Comparison of ENCODE assay signal across 12 cellular contexts in the genomic region with DNA sequence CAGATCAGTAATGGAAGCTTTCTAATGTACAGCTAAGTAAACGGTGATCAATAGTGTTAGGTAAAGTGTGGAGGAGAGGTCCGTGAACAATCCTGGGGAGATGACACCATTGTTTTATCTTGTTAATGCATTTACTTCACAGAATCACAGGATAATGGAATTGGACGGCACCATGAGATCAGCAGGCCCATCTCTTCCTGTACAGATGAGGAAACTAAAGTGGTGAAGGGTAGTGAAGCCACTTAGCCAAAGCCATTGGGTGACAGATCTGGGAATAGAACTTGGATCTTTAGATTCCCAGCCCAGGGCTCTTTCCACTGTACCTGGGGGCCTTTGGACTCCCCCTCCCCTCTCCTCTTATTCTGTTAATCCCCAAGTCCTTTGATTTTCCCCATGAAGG. TPM values are rescaled to one million over a fixed set of nuclear protein-coding genes. Genes with fewer than 3 reads are reported as not detected.
DNase-seq lines count a peak whose midpoint lies in the region; ATAC-seq and TF ChIP-seq lines count a peak whose summit lies in the region.
"Had no signal": no experiment of that assay in that cellular context is flagged by ENCODE, and none has a peak within 500 bp of the region (broad histone marks: within the 10 kb centered on the region; RNA-seq: fewer than 3 reads in every experiment).

No MANE protein-coding gene starts in this region.

- no peaks in the 10 kb centered on the region for H3K36me3 ChIP-seq in fibroblast of lung (ENCODE audit: control insufficient read depth, insufficient read depth, low read length)
- H3K36me3 ChIP-seq: WERI-Rb-1 had no signal

- H3K27me3 ChIP-seq in fibroblast of lung (ENCODE audit: control insufficient read depth, insufficient read depth, low read length), result no peaks in the 10 kb centered on the region
- H3K27me3 ChIP-seq: testis had no signal

- CTCF ChIA-PET in activated naive CD4-positive, alpha-beta T cell treated with anti-CD3 and anti-CD28 coated beads for 36 hours (lab: Charles Lee), result interaction anchor here (0.7 to 4.7 kb wide), 2 partner anchors 50 to 264 kb away, joined by 3 to 28 read pairs; no protein-coding TSS in a partner anchor

- no peaks in the 10 kb centered on the region for H3K9me3 ChIP-seq in fibroblast of lung (ENCODE audit: control insufficient read depth, insufficient read depth, low read depth, low read length)
- H3K9me3 ChIP-seq: testis had no signal

- no peak overlapping the region for H3K4me2 ChIP-seq in fibroblast of lung (ENCODE audit: extremely low read depth, insufficient read depth, low read length)

- no peak overlapping the region for H2AFZ ChIP-seq in fibroblast of lung (ENCODE audit: low read length)

- H3K27ac ChIP-seq in fibroblast of lung (ENCODE audit: insufficient read depth, low read length), result peak overlapping the region; percentile 93
- H3K27ac ChIP-seq: testis, WERI-Rb-1 had no signal

- peaks cover 70% of the 10 kb centered on the region for H3K4me1 Mint-ChIP-seq in activated naive CD4-positive, alpha-beta T cell treated with anti-CD3 and anti-CD28 coated beads for 36 hours (ENCODE audit: low read depth)
- H3K4me1 Mint-ChIP-seq in activated T-helper 17 cell treated with anti-CD3 and anti-CD28 coated beads, Interleukin-2, amount 50 U/mL, for 72 hours, result peaks cover 57% of the 10 kb centered on the region
- H3K4me1 Mint-ChIP-seq in stimulated activated naive CD8-positive, alpha-beta T cell treated with anti-CD3 and anti-CD28 coated beads, Interleukin-15, amount 100 ng/mL, for 72 hours, result peaks cover 80% of the 10 kb centered on the region

- H4K20me1 ChIP-seq in fibroblast of lung (ENCODE audit: control insufficient read depth, extremely low read depth, insufficient read depth, low read length), result no peaks in the 10 kb centered on the region

- no peaks in the 10 kb centered on the region for H3K36me3 Mint-ChIP-seq in activated naive CD4-positive, alpha-beta T cell treated with anti-CD3 and anti-CD28 coated beads for 36 hours (ENCODE audit: low read depth)
- H3K36me3 Mint-ChIP-seq in activated T-helper 17 cell treated with anti-CD3 and anti-CD28 coated beads, Interleukin-2, amount 50 U/mL, for 72 hours (ENCODE audit: low read depth), result peaks cover 19% of the 10 kb centered on the region
- H3K36me3 Mint-ChIP-seq: naive thymus-derived CD8-positive, alpha-beta T cell had no signal

- no peak overlapping the region for H3K9ac ChIP-seq in fibroblast of lung (ENCODE audit: insufficient read depth, low read length)

- no peak for DNase-seq in activated naive CD4-positive, alpha-beta T cell treated with anti-CD3 and anti-CD28 coated beads for 36 hours
- DNase-seq in activated naive CD4-positive, alpha-beta T cell (lab: John Stamatoyannopoulos, UW), result no peak
- DNase-seq in fibroblast of lung (ENCODE audit: low read depth in 2 of 2), result no peak
- DNase-seq in stimulated activated naive CD8-positive, alpha-beta T cell treated with anti-CD3 and anti-CD28 coated beads, Interleukin-15, amount 100 ng/mL, for 72 hours, result no peak
- DNase-seq in HCEC 1CT, result no peak
- DNase-seq: naive thymus-derived CD8-positive, alpha-beta T cell; testis; WERI-Rb-1 had no signal

- intact Hi-C loops in activated naive CD4-positive, alpha-beta T cell treated with anti-CD3 and anti-CD28 coated beads for 36 hours (cut with micrococcal nuclease), result no loop called here

- H3K27me3 Mint-ChIP-seq in activated naive CD4-positive, alpha-beta T cell treated with anti-CD3 and anti-CD28 coated beads for 36 hours (ENCODE audit: low read depth), result no peaks in the 10 kb centered on the region
- no peaks in the 10 kb centered on the region for H3K27me3 Mint-ChIP-seq in activated T-helper 17 cell treated with anti-CD3 and anti-CD28 coated beads, Interleukin-2, amount 50 U/mL, for 72 hours
- no peaks in the 10 kb centered on the region for H3K27me3 Mint-ChIP-seq in stimulated activated naive CD8-positive, alpha-beta T cell treated with anti-CD3 and anti-CD28 coated beads, Interleukin-15, amount 100 ng/mL, for 72 hours
- H3K27me3 Mint-ChIP-seq: naive thymus-derived CD8-positive, alpha-beta T cell had no signal

- no peak for ATAC-seq in activated T-helper 17 cell treated with anti-CD3 and anti-CD28 coated beads, Interleukin-2, amount 50 U/mL, for 72 hours (replicated peaks)
- ATAC-seq in stimulated activated naive CD8-positive, alpha-beta T cell treated with anti-CD3 and anti-CD28 coated beads, Interleukin-15, amount 100 ng/mL, for 72 hours, result no peak
- no peak for ATAC-seq in GM21717 (IDR thresholded peaks at IDR 0.05; ENCODE audit: unreplicated experiment)
- no peak for ATAC-seq in HG03571 (IDR thresholded peaks at IDR 0.05; ENCODE audit: unreplicated experiment)
- ATAC-seq: naive thymus-derived CD8-positive, alpha-beta T cell had no signal

- peak overlapping the region; percentile 97 for H3K27ac Mint-ChIP-seq in activated naive CD4-positive, alpha-beta T cell treated with anti-CD3 and anti-CD28 coated beads for 36 hours
- peak overlapping the region; percentile 95 for H3K27ac Mint-ChIP-seq in activated T-helper 17 cell treated with anti-CD3 and anti-CD28 coated beads, Interleukin-2, amount 50 U/mL, for 72 hours
- H3K27ac Mint-ChIP-seq in stimulated activated naive CD8-positive, alpha-beta T cell treated with anti-CD3 and anti-CD28 coated beads, Interleukin-15, amount 100 ng/mL, for 72 hours, result peak overlapping the region; percentile 97 to 99

- H3K4me1 ChIP-seq in fibroblast of lung (ENCODE audit: control insufficient read depth, extremely low read depth, insufficient read depth, low read length), result peaks cover 18% of the 10 kb centered on the region

- H3K9me3 Mint-ChIP-seq in activated naive CD4-positive, alpha-beta T cell treated with anti-CD3 and anti-CD28 coated beads for 36 hours, result peaks cover 2% of the 10 kb centered on the region
- H3K9me3 Mint-ChIP-seq in activated T-helper 17 cell treated with anti-CD3 and anti-CD28 coated beads, Interleukin-2, amount 50 U/mL, for 72 hours, result peaks cover 3% of the 10 kb centered on the region
- peaks cover 7 to 10% of the 10 kb centered on the region in 2 donors for H3K9me3 Mint-ChIP-seq in stimulated activated naive CD8-positive, alpha-beta T cell treated with anti-CD3 and anti-CD28 coated beads, Interleukin-15, amount 100 ng/mL, for 72 hours
- H3K9me3 Mint-ChIP-seq: naive thymus-derived CD8-positive, alpha-beta T cell had no signal

- H3K79me2 ChIP-seq in fibroblast of lung (ENCODE audit: control insufficient read depth, insufficient read depth, low read length), result no peaks in the 10 kb centered on the region

- H3K4me3 ChIP-seq in fibroblast of lung (replicated peaks in 1 of 4; ENCODE audit: control extremely low read depth in 1 of 4, insufficient read depth in 1 of 4, low read depth in 3 of 4, low read length in 4 of 4), result no peak overlapping the region
- H3K4me3 ChIP-seq: skin epidermis, testis had no signal

- no peak for TF ChIP-seq CTCF in fibroblast of lung (conservative IDR thresholded peaks at IDR 0.05 in 1 of 2, IDR thresholded peaks at IDR 0.05 in 1 of 2; ENCODE audit: low read depth in 1 of 2, low read length in 2 of 2)

- no peak overlapping the region for H3K4me3 Mint-ChIP-seq in activated naive CD4-positive, alpha-beta T cell treated with anti-CD3 and anti-CD28 coated beads for 36 hours
- H3K4me3 Mint-ChIP-seq in activated T-helper 17 cell treated with anti-CD3 and anti-CD28 coated beads, Interleukin-2, amount 50 U/mL, for 72 hours, result peak overlapping the region; percentile 78
- H3K4me3 Mint-ChIP-seq in stimulated activated naive CD8-positive, alpha-beta T cell treated with anti-CD3 and anti-CD28 coated beads, Interleukin-15, amount 100 ng/mL, for 72 hours, result peak overlapping the region in 1 of 2 donors; percentile 27

RNA-seq across cellular contexts. Expression of gene IER3, which starts 26.2 kb away (rescaled TPM):
- 10 to 100 TPM; 32.2 to 34.0 TPM for total RNA-seq in activated naive CD4-positive, alpha-beta T cell treated with anti-CD3 and anti-CD28 coated beads for 36 hours
- total RNA-seq in activated T-helper 17 cell treated with anti-CD3 and anti-CD28 coated beads, Interleukin-2, amount 50 U/mL, for 72 hours, result 100 to 1,000 TPM in 1 of 2 donors, 10 to 100 TPM in 1; 55.6 to 617 TPM
- 42.9 and 43.3 TPM in 2 replicates for total RNA-seq in fibroblast of lung
- 34.2 and 102 TPM in 2 replicates for polyA plus RNA-seq in fibroblast of lung
- 44.9 and 125 TPM in 2 replicates for polyA plus RNA-seq in fibroblast of lung (2012)
- polyA minus RNA-seq in fibroblast of lung (ENCODE audit: low replicate concordance), result 8.1 and 14.4 TPM in 2 replicates

RNA-seq across cellular contexts. Expression of gene FLOT1, which starts 28.1 kb away (rescaled TPM):
- total RNA-seq in activated naive CD4-positive, alpha-beta T cell treated with anti-CD3 and anti-CD28 coated beads for 36 hours, result 100 to 1,000 TPM; 162 to 173 TPM
- total RNA-seq in activated T-helper 17 cell treated with anti-CD3 and anti-CD28 coated beads, Interleukin-2, amount 50 U/mL, for 72 hours, result 100 to 1,000 TPM; 152 to 161 TPM
- 136 and 180 TPM in 2 replicates for total RNA-seq in fibroblast of lung
- 301 TPM in 2 replicates for polyA plus RNA-seq in fibroblast of lung
- polyA plus RNA-seq in fibroblast of lung (2012), result 219 and 223 TPM in 2 replicates
- polyA minus RNA-seq in fibroblast of lung (ENCODE audit: low replicate concordance), result 145 and 206 TPM in 2 replicates

RNA-seq across cellular contexts. Expression of gene TUBB, which starts 50.4 kb away (rescaled TPM):
- 1,000 to 10,000 TPM; 1,781 to 1,838 TPM for total RNA-seq in activated naive CD4-positive, alpha-beta T cell treated with anti-CD3 and anti-CD28 coated beads for 36 hours
- total RNA-seq in activated T-helper 17 cell treated with anti-CD3 and anti-CD28 coated beads, Interleukin-2, amount 50 U/mL, for 72 hours, result 1,000 to 10,000 TPM; 1,139 to 1,437 TPM
- total RNA-seq in fibroblast of lung, result 432 and 551 TPM in 2 replicates
- 1,493 and 2,513 TPM in 2 replicates for polyA plus RNA-seq in fibroblast of lung
- polyA plus RNA-seq in fibroblast of lung (2012), result 1,291 and 2,040 TPM in 2 replicates
- polyA minus RNA-seq in fibroblast of lung (ENCODE audit: low replicate concordance), result 2,570 and 3,657 TPM in 2 replicates

RNA-seq across cellular contexts. Expression of gene MDC1, which starts 53.5 kb away (rescaled TPM):
- 10 to 100 TPM; 84.1 to 84.8 TPM for total RNA-seq in activated naive CD4-positive, alpha-beta T cell treated with anti-CD3 and anti-CD28 coated beads for 36 hours
- 10 to 100 TPM; 57.4 to 82.1 TPM for total RNA-seq in activated T-helper 17 cell treated with anti-CD3 and anti-CD28 coated beads, Interleukin-2, amount 50 U/mL, for 72 hours
- total RNA-seq in fibroblast of lung, result 3.3 and 5.0 TPM in 2 replicates
- 3.3 and 7.4 TPM in 2 replicates for polyA plus RNA-seq in fibroblast of lung
- polyA plus RNA-seq in fibroblast of lung (2012), result 8.7 and 14.3 TPM in 2 replicates
- 47.9 and 50.8 TPM in 2 replicates for polyA minus RNA-seq in fibroblast of lung (ENCODE audit: low replicate concordance)
